9 cellular contexts compared by ENCODE assay signal in the genomic region with DNA sequence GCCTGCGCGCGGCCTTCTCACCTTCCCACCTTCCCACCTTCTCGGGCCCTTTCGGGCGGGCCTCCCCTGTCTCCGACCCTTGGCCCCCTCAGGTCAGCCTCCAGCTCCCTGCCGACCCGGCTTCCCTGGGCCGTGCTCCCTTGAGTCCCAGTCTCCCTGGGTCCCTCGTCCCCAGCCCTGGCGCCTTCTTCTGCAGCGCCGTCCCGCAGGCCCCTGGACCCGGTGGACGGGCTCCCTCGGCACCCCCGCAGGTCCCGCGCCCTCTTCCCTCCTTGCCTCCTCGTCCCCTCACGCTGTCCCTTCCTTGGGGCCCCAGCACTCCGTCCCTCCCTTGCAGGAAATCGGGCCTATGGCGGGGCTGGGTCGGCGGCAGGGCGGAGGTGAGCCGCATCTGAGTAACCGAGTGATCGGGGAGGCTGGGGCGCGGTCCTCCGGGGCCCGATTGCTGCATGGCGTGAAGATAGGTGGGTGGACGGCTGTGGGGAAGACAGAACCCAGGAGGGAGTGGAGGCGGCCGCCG. TPM values are rescaled to one million over a fixed set of nuclear protein-coding genes. Genes with fewer than 3 reads are reported as not detected.
DNase-seq lines count a peak whose midpoint lies in the region; ATAC-seq and TF ChIP-seq lines count a peak whose summit lies in the region.
"Had no signal": no experiment of that assay in that cellular context is flagged by ENCODE, and none has a peak within 500 bp of the region (broad histone marks: within the 10 kb centered on the region; RNA-seq: fewer than 3 reads in every experiment).

No MANE protein-coding gene starts in this region.

- no peak for TF ChIP-seq POLR2A in heart left ventricle (IDR thresholded peaks at IDR 0.05)

- ATAC-seq in GM21423 (IDR thresholded peaks at IDR 0.05; ENCODE audit: unreplicated experiment), result peak; percentile 7
- peak in 3 of 4 donors; percentile 10 to 16 (median 13) for ATAC-seq in heart left ventricle
- peak; percentile 7 for ATAC-seq in sciatic nerve
- no peak for ATAC-seq in GM18861 (IDR thresholded peaks at IDR 0.05; ENCODE audit: unreplicated experiment)

- no peaks in the 10 kb centered on the region for H3K27me3 ChIP-seq in heart left ventricle

- H3K27ac ChIP-seq in heart left ventricle, result peak overlapping the region; percentile 70 to 98 (median 94)

- WGBS in heart left ventricle, 4 donors, result 0 to 1% (median 0%) methylated on average over 29 to 41 of the region's 41 CpGs

- H3K9me3 ChIP-seq in heart left ventricle, result no peaks in the 10 kb centered on the region

- peak overlapping the region; percentile 69 to 99 (median 88) for H3K4me3 ChIP-seq in heart left ventricle

- TF ChIP-seq CTCF in heart left ventricle (IDR thresholded peaks at IDR 0.05), result no peak

- DNase-seq in AG08395 (ENCODE audit: low spot score) (peak; percentile 41), LHCN-M2 (ENCODE audit: low read depth) (peak; percentile 15), heart left ventricle (peak in 2 of 5 donors; percentile 56 to 73), sciatic nerve (ENCODE audit: low spot score) (no peak), SHP77 treated with DMSO at 0.1 percent for 48 hours (lab: John Stamatoyannopoulos, UW) (no peak)
- peak; percentile 68 for DNase-seq in activated naive CD4-positive, alpha-beta T cell treated with Interleukin-2 at 50 U/mL for 16 hours

- H3K36me3 ChIP-seq in heart left ventricle, result peaks cover 0 to 26% (median 12%) of the 10 kb centered on the region in 9 donors

- H3K4me1 ChIP-seq in heart left ventricle, result peaks cover 17 to 59% (median 47%) of the 10 kb centered on the region in 12 donors

- intact Hi-C loops in heart left ventricle (cut with DNase I), result loop anchor here in 3 of 10 donors (5.0 to 10.0 kb wide), 4 partner anchors 273 to 455 kb away; a partner anchor contains a TSS
- intact Hi-C loops in sciatic nerve (cut with DNase I), result no loop called here

RNA-seq across cellular contexts. Expression of a gene that starts 7.6 kb away (rescaled TPM):
- total RNA-seq in LHCN-M2 (2014; rRNA removed) (37.6 and 39.0 TPM in 2 replicates), heart left ventricle (10 to 100 TPM; 27.0 to 56.7 (median 38.3) TPM), sciatic nerve (21.7 TPM)
- 45.8 TPM for polyA plus RNA-seq in LHCN-M2 (2012)
- polyA plus RNA-seq in heart left ventricle, result 100 to 1,000 TPM in 1 of 2 donors, 10 to 100 TPM in 1; 39.7 to 102 TPM

RNA-seq across cellular contexts. Expression of a gene that starts 7.8 kb away (rescaled TPM):
- total RNA-seq in LHCN-M2 (2014; rRNA removed) (2,204 and 2,858 TPM in 2 replicates), heart left ventricle (1,000 to 10,000 TPM in 3 of 9 donors, 100 to 1,000 TPM in 6; 600 to 1,072 (median 736) TPM), sciatic nerve (855 TPM)
- 3,257 TPM for polyA plus RNA-seq in LHCN-M2 (2012)
- polyA plus RNA-seq in heart left ventricle, result 1,000 to 10,000 TPM; 2,555 to 3,054 TPM

RNA-seq across cellular contexts. Expression of a gene that starts 16.3 kb away (rescaled TPM):
- not detected in 2 replicates for total RNA-seq in LHCN-M2 (2014; rRNA removed)
- polyA plus RNA-seq in LHCN-M2 (2012), result not detected
- total RNA-seq in heart left ventricle, result not detected
- under 1 TPM; 0.07 to 0.15 TPM for polyA plus RNA-seq in heart left ventricle
- not detected for total RNA-seq in sciatic nerve
- total RNA-seq: pulmonary artery endothelial cell had no signal

Comparison
In these comparisons a context has a peak if more than half of its experiments do, and no peak if none do; other contexts are left out.
1. DNase-seq: peak in AG08395 (single experiment), LHCN-M2 (single experiment) and activated naive CD4-positive, alpha-beta T cell treated with Interleukin-2 at 50 U/mL for 16 hours (single experiment); none in sciatic nerve (single experiment) and SHP77 treated with DMSO at 0.1 percent for 48 hours (single experiment).